In the genomic region with DNA sequence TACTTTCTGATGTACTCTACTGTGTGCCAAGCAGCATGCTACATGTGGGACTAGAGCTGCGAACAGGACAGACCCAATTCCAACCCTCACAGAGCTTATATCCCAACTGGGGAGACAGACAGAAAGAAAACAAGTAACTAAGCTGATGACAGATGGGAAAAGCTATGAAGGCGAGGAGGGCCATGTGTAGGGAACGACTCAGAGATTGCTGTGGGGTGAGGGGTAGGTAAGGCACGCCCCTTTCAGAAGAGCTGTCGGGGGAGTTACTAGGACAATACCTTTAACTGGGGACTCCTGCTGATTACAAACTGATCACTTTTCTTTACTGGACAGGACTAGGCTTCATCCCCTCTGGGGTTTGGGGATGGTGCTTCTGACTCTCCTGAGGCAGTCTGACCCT, we compare ENCODE assay signal across 21 cellular contexts. TPM values are rescaled to one million over a fixed set of nuclear protein-coding genes. Genes with fewer than 3 reads are reported as not detected.
DNase-seq lines count a peak whose midpoint lies in the region; ATAC-seq, FAIRE-seq and TF ChIP-seq lines count a peak whose summit lies in the region.
"Had no signal": no experiment of that assay in that cellular context is flagged by ENCODE, and none has a peak within 500 bp of the region (broad histone marks: within the 10 kb centered on the region; RNA-seq: fewer than 3 reads in every experiment).

No MANE protein-coding gene starts in this region.

- 62% methylated on average over 5 of the region's 5 CpGs for WGBS in hepatocyte (ENCODE audit: low lambda C conversion rate, missing lambda C conversion rate)

- no peak overlapping the region for H2AFZ ChIP-seq in hepatocyte

- H3K27ac ChIP-seq in RWPE2 (ENCODE audit: poor library complexity, severe bottlenecking), result peak overlapping the region; percentile 77
- peak overlapping the region; percentile 51 for H3K27ac ChIP-seq in hepatocyte
- peak overlapping the region; percentile 44 for H3K27ac ChIP-seq in vagina
- H3K27ac ChIP-seq: 22Rv1, pancreas had no signal

- no peak overlapping the region for H3K4me2 ChIP-seq in hepatocyte

- peaks cover 28% of the 10 kb centered on the region for H3K36me3 ChIP-seq in RWPE2 (ENCODE audit: low read depth)
- H3K36me3 ChIP-seq in hepatocyte (replicated peaks; ENCODE audit: insufficient read depth, low read depth), result no peaks in the 10 kb centered on the region
- peaks cover 0 to 21% of the 10 kb centered on the region in 2 donors for H3K36me3 ChIP-seq in vagina
- H3K36me3 ChIP-seq: pancreas had no signal

- no peaks in the 10 kb centered on the region for H3K9me3 ChIP-seq in RWPE2 (ENCODE audit: severe bottlenecking)
- no peaks in the 10 kb centered on the region for H3K9me3 ChIP-seq in hepatocyte (ENCODE audit: low read depth)
- no peaks in the 10 kb centered on the region for H3K9me3 ChIP-seq in vagina
- H3K9me3 ChIP-seq: pancreas had no signal

- no peaks in the 10 kb centered on the region for H3K9me2 ChIP-seq in hepatocyte (replicated peaks; ENCODE audit: insufficient read depth)

- H3K27me3 ChIP-seq in RWPE2 (ENCODE audit: insufficient read depth, poor library complexity, severe bottlenecking) (no peaks in the 10 kb centered on the region), hepatocyte (no peaks in the 10 kb centered on the region), vagina (no peaks in the 10 kb centered on the region)
- H3K27me3 ChIP-seq: pancreas had no signal

- FAIRE-seq in D721Med (lab: Jason Lieb, UNC), result no peak
- FAIRE-seq: pancreas had no signal

- H4K20me1 ChIP-seq in hepatocyte (ENCODE audit: insufficient read depth, poor library complexity, severe bottlenecking), result no peaks in the 10 kb centered on the region

- no peaks in the 10 kb centered on the region for H3K79me2 ChIP-seq in hepatocyte

- H3K4me3 ChIP-seq in RWPE2 (ENCODE audit: severe bottlenecking), result no peak overlapping the region
- H3K4me3 ChIP-seq in hepatocyte, result no peak overlapping the region
- H3K4me3 ChIP-seq in vagina, result no peak overlapping the region
- H3K4me3 ChIP-seq: pancreas, skin epidermis had no signal

- intact Hi-C loops in vagina (cut with DNase I), result no loop called here

- DNase-seq in DMS 273 (lab: John Stamatoyannopoulos, UW; ENCODE audit: unreplicated experiment) (peak; percentile 65), DMS 273 treated with DMSO at 0.1 percent for 48 hours (lab: John Stamatoyannopoulos, UW) (no peak), RWPE2 (ENCODE audit: low spot score) (no peak), hepatocyte (ENCODE audit: low spot score) (no peak), vagina (ENCODE audit: extremely low spot score in 2 of 2) (no peak), D721Med (ENCODE audit: insufficient read length, low spot score) (no peak)
- no peak for DNase-seq in activated T-cell treated with anti-CD3 and anti-CD28 coated beads, Interleukin-2, amount 50 U/mL, for 1 hour
- DNase-seq: activated CD4-positive, alpha-beta T cell treated with anti-CD3 and anti-CD28 coated beads, Interleukin-2, amount 10 ng/mL, durations not matched to agents 7 days and 5 days; activated T-cell treated with anti-CD3 and anti-CD28 coated beads, Interleukin-2, amount 50 U/mL, for 4 hours; central memory CD4-positive, alpha-beta T cell; effector CD8-positive, alpha-beta T cell; hypothalamus; KBM-7; left colon; NCI-H1105 treated with DMSO at 0.1 percent for 48 hours; OCI-M1; pancreas; T1000 had no signal

- no peak for TF ChIP-seq POLR2A in vagina (IDR thresholded peaks at IDR 0.05)

- ATAC-seq in RWPE2 (ENCODE audit: low read depth) (no peak), GM21423 (IDR thresholded peaks at IDR 0.05; ENCODE audit: unreplicated experiment) (no peak)
- ATAC-seq: activated T-cell treated with anti-CD3 and anti-CD28 coated beads, Interleukin-2, amount 50 U/mL, for 4 hours; left colon; pancreas had no signal

- H3K4me1 ChIP-seq in RWPE2 (ENCODE audit: insufficient read depth, poor library complexity, severe bottlenecking) (peaks cover 40% of the 10 kb centered on the region), hepatocyte (ENCODE audit: insufficient read depth) (no peaks in the 10 kb centered on the region), vagina (peaks cover 34% of the 10 kb centered on the region)
- H3K4me1 ChIP-seq: pancreas had no signal

- TF ChIP-seq CTCF in RWPE2 (IDR thresholded peaks at IDR 0.05; ENCODE audit: poor library complexity, severe bottlenecking), result no peak
- no peak for TF ChIP-seq CTCF in hepatocyte (IDR thresholded peaks at IDR 0.05; ENCODE audit: poor library complexity)
- TF ChIP-seq CTCF in vagina (IDR thresholded peaks at IDR 0.05), result no peak
- no peak for TF ChIP-seq CTCF in D721Med (IDR thresholded peaks at IDR 0.05; ENCODE audit: insufficient read depth, missing control alignments)

RNA-seq across cellular contexts. Expression of a gene that starts 48.9 kb away (rescaled TPM):
- total RNA-seq in hepatocyte, result 25.2 and 31.5 TPM in 2 replicates
- 31.0 and 33.5 TPM in 2 replicates for polyA plus RNA-seq in hepatocyte
- total RNA-seq in vagina, result 41.5 TPM
